Comparison of ENCODE assay signal across 24 cellular contexts in genomic region chr2:99424391-99424790, GRCh38.
"Had no signal": no experiment of that assay in that cellular context is flagged by ENCODE, and none has a peak within 500 bp of the region (broad histone marks: within the 10 kb centered on the region; RNA-seq: fewer than 3 reads in every experiment).

No MANE protein-coding gene starts in this region.

- DNase-seq: activated B cell treated with CpG ODN at 0.5 μM for 24 hours; activated CD4-positive, alpha-beta T cell treated with anti-CD3 and anti-CD28 coated beads for 36 hours; activated CD4-positive, alpha-beta T cell treated with anti-CD3 and anti-CD28 coated beads, Interleukin-2, amount 50 U/mL, for 48 hours; activated CD8-positive, alpha-beta memory T cell treated with anti-CD3 and anti-CD28 coated beads, Interleukin-2, amount 50 U/mL, for 48 hours; activated effector memory CD4-positive, alpha-beta T cell treated with anti-CD3 and anti-CD28 coated beads, Interleukin-2, amount 50 U/mL, for 16 hours; activated naive CD4-positive, alpha-beta T cell treated with anti-CD3 and anti-CD28 coated beads, Interleukin-2, amount 50 U/mL, for 16 hours; activated naive CD8-positive, alpha-beta T cell treated with anti-CD3 and anti-CD28 coated beads, Interleukin-2, amount 50 U/mL, for 24 hours; activated T-cell treated with anti-CD3 and anti-CD28 coated beads, Interleukin-2, amount 50 U/mL, for 4 hours; central memory CD4-positive, alpha-beta T cell; colonic mucosa; lower lobe of right lung; naive B cell; posterior cingulate gyrus; right lobe of liver; stimulated activated CD4-positive, alpha-beta T cell treated with anti-CD3 and anti-CD28 coated beads, Interleukin-1b, Interleukin-23, amount 100 ng/mL, for 48 hours; T-helper 9 cell; testis; trophoblast cell; uterus had no signal

- H3K9me3 ChIP-seq: body of pancreas, colonic mucosa, lower lobe of right lung, right lobe of liver, testis, uterus had no signal

- H3K4me3 ChIP-seq: body of pancreas, colonic mucosa, dorsolateral prefrontal cortex, lower lobe of right lung, right lobe of liver, skin epidermis, testis, uterus had no signal

- H3K36me3 ChIP-seq: colonic mucosa, uterus had no signal

- H3K4me1 ChIP-seq: body of pancreas, colonic mucosa, foreskin keratinocyte, right lobe of liver, testis, uterus had no signal

- ATAC-seq: activated CD4-positive, alpha-beta T cell treated with anti-CD3 and anti-CD28 coated beads for 36 hours; activated naive CD8-positive, alpha-beta T cell treated with anti-CD3 and anti-CD28 coated beads, Interleukin-2, amount 50 U/mL, for 24 hours; activated T-cell treated with anti-CD3 and anti-CD28 coated beads, Interleukin-2, amount 50 U/mL, for 4 hours; body of pancreas; left lobe of liver; lower lobe of right lung; right lobe of liver had no signal

- H3K27me3 ChIP-seq: body of pancreas, colonic mucosa, dorsolateral prefrontal cortex, foreskin keratinocyte, right lobe of liver, testis, uterus had no signal

- H3K27ac ChIP-seq: body of pancreas, colonic mucosa, foreskin keratinocyte, lower lobe of right lung, right lobe of liver, skin epidermis, testis, uterus had no signal
